ENCODE assay signal across 8 cellular contexts in genomic region chr3:52220380-52221026, GRCh38. TPM values are rescaled to one million over a fixed set of nuclear protein-coding genes. Genes with fewer than 3 reads are reported as not detected.
A peak's percentile ranks its signal among the peaks of the same experiment; 100 is the strongest.
DNase-seq lines count a peak whose midpoint lies in the region; ATAC-seq and TF ChIP-seq lines count a peak whose summit lies in the region.

No MANE protein-coding gene starts in this region.

- CTCF ChIA-PET in Calu3 (lab: Charles Lee), result interaction anchor here (0.6 to 2.3 kb wide), 9 partner anchors 11 to 247 kb away, joined by 3 to 15 read pairs (median 6); partner anchors contain the start of genes ABHD14B, POC1A and WDR82
- CTCF ChIA-PET in activated CD4-positive, alpha-beta T cell treated with anti-CD3 and anti-CD28 coated beads for 36 hours (lab: Charles Lee), result interaction anchor here (0.6 to 11.1 kb wide), 34 partner anchors 9 to 960 kb away, joined by 3 to 191 read pairs (median 4); partner anchors contain the start of genes DNAH1, GLYCTK, POC1A and PPM1M

- H3K36me3 Mint-ChIP-seq in Calu3 (ENCODE audit: insufficient read depth, unreplicated experiment), result peaks cover 16% of the 10 kb centered on the region
- peaks cover 9% of the 10 kb centered on the region for H3K36me3 Mint-ChIP-seq in activated CD4-positive, alpha-beta T cell treated with anti-CD3 and anti-CD28 coated beads for 36 hours (ENCODE audit: low read depth)
- peaks cover 6% of the 10 kb centered on the region for H3K36me3 Mint-ChIP-seq in central memory CD8-positive, alpha-beta T cell (ENCODE audit: insufficient read depth)

- DNase-seq in Calu3 (peak; percentile 88), NCI-H446 treated with DMSO at 0.1 percent for 48 hours (lab: John Stamatoyannopoulos, UW) (peak; percentile 15), left kidney (ENCODE audit: low read depth, low spot score) (peak; percentile 91)
- DNase-seq in activated CD4-positive, alpha-beta T cell treated with anti-CD3 and anti-CD28 coated beads for 36 hours, result peak; percentile 95
- DNase-seq in central memory CD8-positive, alpha-beta T cell (ENCODE audit: low spot score in 2 of 2), result peak; percentile 80 to 90
- DNase-seq in stimulated activated CD4-positive, alpha-beta T cell treated with anti-CD3 and anti-CD28 coated beads, Interleukin-4, amount 100 ng/mL, for 24 hours, result peak; percentile 91

- no TSS peak for BruUV-seq in Calu3 (replicated peaks; lab: Mats Ljungman, UMichigan)

- H3K27me3 Mint-ChIP-seq in Calu3 (ENCODE audit: unreplicated experiment), result no peaks in the 10 kb centered on the region
- no peaks in the 10 kb centered on the region for H3K27me3 Mint-ChIP-seq in activated CD4-positive, alpha-beta T cell treated with anti-CD3 and anti-CD28 coated beads for 36 hours
- no peaks in the 10 kb centered on the region for H3K27me3 Mint-ChIP-seq in central memory CD8-positive, alpha-beta T cell

- POLR2A ChIA-PET in activated CD4-positive, alpha-beta T cell treated with anti-CD3 and anti-CD28 coated beads for 36 hours (lab: Charles Lee), result interaction anchor here (1.0 to 1.2 kb wide), 2 partner anchors 32 to 59 kb away, joined by 3 to 4 read pairs; no protein-coding TSS in a partner anchor

- peak; percentile 86 for TF ChIP-seq CTCF in Calu3 (IDR thresholded peaks at IDR 0.05; ENCODE audit: unreplicated experiment)

- H3K4me3 Mint-ChIP-seq in Calu3 (ENCODE audit: low read depth, unreplicated experiment), result no peak overlapping the region
- no peak overlapping the region for H3K4me3 Mint-ChIP-seq in activated CD4-positive, alpha-beta T cell treated with anti-CD3 and anti-CD28 coated beads for 36 hours
- H3K4me3 Mint-ChIP-seq in central memory CD8-positive, alpha-beta T cell, result no peak overlapping the region

- intact Hi-C loops in Calu3 (cut with micrococcal nuclease; ENCODE audit: unreplicated experiment), result loop anchor here (1.0 kb wide), 1 partner anchor 119 kb away; no protein-coding TSS in a partner anchor
- intact Hi-C loops in activated CD4-positive, alpha-beta T cell treated with anti-CD3 and anti-CD28 coated beads for 36 hours (cut with DNase I, micrococcal nuclease), result loop anchor here (1.0 to 10.0 kb wide), 7 partner anchors 58 to 227 kb away; partner anchors contain the start of genes SEMA3G (in 2 of the 2), GLYCTK (in 1 of the 2), RPL29 (in 1 of the 2) and WDR82 (in 1 of the 2)

- no peaks in the 10 kb centered on the region for H3K9me3 Mint-ChIP-seq in Calu3 (ENCODE audit: low read depth, unreplicated experiment)
- H3K9me3 Mint-ChIP-seq in activated CD4-positive, alpha-beta T cell treated with anti-CD3 and anti-CD28 coated beads for 36 hours (ENCODE audit: low read depth), result no peaks in the 10 kb centered on the region
- H3K9me3 Mint-ChIP-seq in central memory CD8-positive, alpha-beta T cell, result no peaks in the 10 kb centered on the region

- peak; percentile 53 for ATAC-seq in HG02759 (IDR thresholded peaks at IDR 0.05; ENCODE audit: unreplicated experiment)
- ATAC-seq in activated CD4-positive, alpha-beta T cell treated with anti-CD3 and anti-CD28 coated beads for 36 hours, result peak; percentile 78
- peak; percentile 60 for ATAC-seq in central memory CD8-positive, alpha-beta T cell (replicated peaks; ENCODE audit: extremely low read depth, poor library complexity, severe bottlenecking)
- no peak for ATAC-seq in HG02642 (IDR thresholded peaks at IDR 0.05; ENCODE audit: poor library complexity, unreplicated experiment)

- no peak overlapping the region for H3K27ac Mint-ChIP-seq in Calu3 (ENCODE audit: unreplicated experiment)
- H3K27ac Mint-ChIP-seq in activated CD4-positive, alpha-beta T cell treated with anti-CD3 and anti-CD28 coated beads for 36 hours, result peak overlapping the region; percentile 29
- H3K27ac Mint-ChIP-seq in central memory CD8-positive, alpha-beta T cell (ENCODE audit: low read depth), result peak overlapping the region; percentile 83

- peaks cover 27% of the 10 kb centered on the region for H3K4me1 Mint-ChIP-seq in Calu3 (ENCODE audit: low read depth, unreplicated experiment)
- peaks cover 83% of the 10 kb centered on the region for H3K4me1 Mint-ChIP-seq in activated CD4-positive, alpha-beta T cell treated with anti-CD3 and anti-CD28 coated beads for 36 hours
- peaks cover 69% of the 10 kb centered on the region for H3K4me1 Mint-ChIP-seq in central memory CD8-positive, alpha-beta T cell

RNA-seq across cellular contexts. Expression of gene TLR9, which starts 4.9 kb away (rescaled TPM):
- 0.14 and 0.27 TPM in 2 replicates for total RNA-seq in Calu3 (2022)
- total RNA-seq in activated CD4-positive, alpha-beta T cell treated with anti-CD3 and anti-CD28 coated beads for 36 hours, result under 1 TPM; 0.59 to 0.74 TPM

RNA-seq across cellular contexts. Expression of gene TWF2, which starts 18.5 kb away (rescaled TPM):
- total RNA-seq in Calu3 (2022), result 48.1 and 49.1 TPM in 2 replicates
- 10 to 100 TPM; 85.0 to 93.5 TPM for total RNA-seq in activated CD4-positive, alpha-beta T cell treated with anti-CD3 and anti-CD28 coated beads for 36 hours

RNA-seq across cellular contexts. Expression of gene ALAS1, which starts 22.5 kb away (rescaled TPM):
- 80.2 and 81.7 TPM in 2 replicates for total RNA-seq in Calu3 (2022)
- 10 to 100 TPM; 52.8 to 68.7 TPM for total RNA-seq in activated CD4-positive, alpha-beta T cell treated with anti-CD3 and anti-CD28 coated beads for 36 hours

RNA-seq across cellular contexts. Expression of gene PPM1M, which starts 25.1 kb away (rescaled TPM):
- total RNA-seq in Calu3 (2022), result 6.5 and 7.1 TPM in 2 replicates
- 10 to 100 TPM; 52.9 to 59.2 TPM for total RNA-seq in activated CD4-positive, alpha-beta T cell treated with anti-CD3 and anti-CD28 coated beads for 36 hours

RNA-seq across cellular contexts. Expression of gene WDR82, which starts 57.9 kb away (rescaled TPM):
- total RNA-seq in Calu3 (2022), result 55.4 and 59.7 TPM in 2 replicates
- total RNA-seq in activated CD4-positive, alpha-beta T cell treated with anti-CD3 and anti-CD28 coated beads for 36 hours, result 100 to 1,000 TPM in 1 of 2 experiments, 10 to 100 TPM in 1; 95.2 to 113 TPM

Comparison
In these comparisons a context has a peak if more than half of its experiments do, and no peak if none do; other contexts are left out.
1. DNase-seq: peak in every context shown above with its lines; median percentile 95 in activated CD4-positive, alpha-beta T cell treated with anti-CD3 and anti-CD28 coated beads for 36 hours; 91 in left kidney; 91 in stimulated activated CD4-positive, alpha-beta T cell treated with anti-CD3 and anti-CD28 coated beads, Interleukin-4, amount 100 ng/mL, for 24 hours; 88 in Calu3; 85 in central memory CD8-positive, alpha-beta T cell; 15 in NCI-H446 treated with DMSO at 0.1 percent for 48 hours.